In the genomic region with DNA sequence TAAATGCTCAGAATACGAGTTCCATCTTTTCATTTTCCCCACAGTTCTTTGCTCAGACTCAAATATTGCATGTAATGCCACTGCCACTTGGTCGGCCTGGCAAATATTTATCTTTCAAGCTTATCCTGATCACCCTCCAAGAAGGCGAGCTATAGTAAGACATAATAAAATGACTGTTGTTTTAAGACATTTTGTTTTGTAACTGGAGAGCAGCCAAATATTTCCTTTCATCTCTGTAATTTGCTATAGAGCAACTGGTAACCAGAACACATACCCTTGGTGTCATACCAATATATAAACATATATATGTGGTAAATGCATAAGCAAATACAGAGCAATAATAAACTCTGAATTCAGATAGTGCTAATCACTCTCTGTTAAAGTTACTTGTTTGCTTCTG, we compare ENCODE assay signal across 18 cellular contexts. TPM values are rescaled to one million over a fixed set of nuclear protein-coding genes. Genes with fewer than 3 reads are reported as not detected.
DNase-seq lines count a peak whose midpoint lies in the region; ATAC-seq and TF ChIP-seq lines count a peak whose summit lies in the region.
"Had no signal": no experiment of that assay in that cellular context is flagged by ENCODE, and none has a peak within 500 bp of the region (broad histone marks: within the 10 kb centered on the region; RNA-seq: fewer than 3 reads in every experiment).

No MANE protein-coding gene starts in this region.

- no peaks in the 10 kb centered on the region for H3F3A ChIP-seq in SK-N-SH (replicated peaks; ENCODE audit: insufficient read depth)

- no peak overlapping the region for H3K27ac Mint-ChIP-seq in activated CD4-positive, alpha-beta memory T cell treated with anti-CD3 and anti-CD28 coated beads for 36 hours
- H3K27ac Mint-ChIP-seq: HFFc6 had no signal

- H3K9me3 ChIP-seq in Panc1 (ENCODE audit: control insufficient read depth, insufficient read depth, low read depth, low read length) (no peaks in the 10 kb centered on the region), esophagus muscularis mucosa (no peaks in the 10 kb centered on the region), SK-N-SH (no peaks in the 10 kb centered on the region)
- H3K9me3 ChIP-seq: BE2C had no signal

- H3K79me2 ChIP-seq in SK-N-SH (ENCODE audit: insufficient read depth): no peaks in the 10 kb centered on the region

- POLR2A ChIA-PET in Panc1 (lab: Charles Lee) (no interaction called here), SK-N-SH (lab: Yijun Ruan, JAX) (no interaction called here)
- POLR2A ChIA-PET in activated CD4-positive, alpha-beta memory T cell treated with anti-CD3 and anti-CD28 coated beads for 36 hours (lab: Charles Lee): no interaction called here

- H3K4me1 ChIP-seq in Panc1 (ENCODE audit: control insufficient read depth, insufficient read depth, low read length) (no peaks in the 10 kb centered on the region), esophagus muscularis mucosa (peaks cover 0 to 25% (median 10%) of the 10 kb centered on the region in 4 donors), rectal smooth muscle tissue (ENCODE audit: control insufficient read depth, insufficient read depth, low read length) (no peaks in the 10 kb centered on the region), SK-N-SH (ENCODE audit: control insufficient read depth in 1 of 2, insufficient read depth in 2 of 2, low read depth in 1 of 2, low read length in 1 of 2) (no peaks in the 10 kb centered on the region)
- H3K4me1 ChIP-seq: BE2C had no signal

- H3K4me3 Mint-ChIP-seq in activated CD4-positive, alpha-beta memory T cell treated with anti-CD3 and anti-CD28 coated beads for 36 hours: no peak overlapping the region
- H3K4me3 Mint-ChIP-seq: CD4-positive, alpha-beta memory T cell; HFFc6 had no signal

- in situ Hi-C loops in Panc1 (cut with HindIII; ENCODE audit: low pct_unique_long_range_greater_than_20kb, low sequenced_read_pairs): no loop called here

- BruUV-seq in Panc1 (replicated peaks; lab: Mats Ljungman, UMichigan): no TSS peak

- no peaks in the 10 kb centered on the region for H3K36me3 ChIP-seq in Panc1 (ENCODE audit: control insufficient read depth, insufficient read depth, low read length)
- H3K36me3 ChIP-seq in esophagus muscularis mucosa: no peaks in the 10 kb centered on the region
- H3K36me3 ChIP-seq in rectal smooth muscle tissue (ENCODE audit: control insufficient read depth, insufficient read depth, low read length): no peaks in the 10 kb centered on the region
- no peaks in the 10 kb centered on the region for H3K36me3 ChIP-seq in SK-N-SH (replicated peaks in 1 of 2; ENCODE audit: control insufficient read depth in 1 of 2, insufficient read depth in 2 of 2, low read length in 1 of 2)
- H3K36me3 ChIP-seq: BE2C had no signal

- H3K9me3 Mint-ChIP-seq in activated CD4-positive, alpha-beta memory T cell treated with anti-CD3 and anti-CD28 coated beads for 36 hours: no peaks in the 10 kb centered on the region
- H3K9me3 Mint-ChIP-seq: CD4-positive, alpha-beta memory T cell; HFFc6 had no signal

- intact Hi-C loops in Panc1 (cut with micrococcal nuclease; ENCODE audit: unreplicated experiment): no loop called here
- intact Hi-C loops in esophagus muscularis mucosa (cut with DNase I): loop anchor here (5.0 kb wide), 1 partner anchor 343 kb away; no protein-coding TSS in a partner anchor
- intact Hi-C loops in activated CD4-positive, alpha-beta memory T cell treated with anti-CD3 and anti-CD28 coated beads for 36 hours (cut with micrococcal nuclease): no loop called here

- H3K27me3 ChIP-seq in Panc1 (ENCODE audit: control insufficient read depth, insufficient read depth, low read length) (no peaks in the 10 kb centered on the region), esophagus muscularis mucosa (no peaks in the 10 kb centered on the region), rectal smooth muscle tissue (ENCODE audit: control insufficient read depth, insufficient read depth, low read length) (no peaks in the 10 kb centered on the region), SK-N-SH (ENCODE audit: insufficient read depth) (no peaks in the 10 kb centered on the region)
- H3K27me3 ChIP-seq: BE2C had no signal

- TF ChIP-seq POLR2A in esophagus muscularis mucosa (IDR thresholded peaks at IDR 0.05; ENCODE audit: low read depth): no peak

- H3K4me1 Mint-ChIP-seq in activated CD4-positive, alpha-beta memory T cell treated with anti-CD3 and anti-CD28 coated beads for 36 hours (ENCODE audit: low read depth): peaks cover 29% of the 10 kb centered on the region

- H3K4me3 ChIP-seq in Panc1 (ENCODE audit: low read depth in 2 of 2, low read length in 2 of 2) (no peak overlapping the region), esophagus muscularis mucosa (no peak overlapping the region), rectal smooth muscle tissue (ENCODE audit: low read length) (no peak overlapping the region), SK-N-SH (ENCODE audit: low read depth in 2 of 2, low read length in 1 of 2) (no peak overlapping the region)

- no peaks in the 10 kb centered on the region for H4K20me1 ChIP-seq in SK-N-SH (ENCODE audit: insufficient read depth)

- TF ChIP-seq EP300 in esophagus muscularis mucosa (IDR thresholded peaks at IDR 0.05): no peak
- TF ChIP-seq EP300 in SK-N-SH (IDR thresholded peaks at IDR 0.05; ENCODE audit: borderline replicate concordance in 1 of 2, low read depth in 1 of 2, low read length in 1 of 2): no peak

- H2AFZ ChIP-seq in SK-N-SH (ENCODE audit: low read depth): no peak overlapping the region

- no peak for DNase-seq in Panc1 (ENCODE audit: low read depth, low spot score)
- no peak for DNase-seq in esophagus muscularis mucosa (ENCODE audit: extremely low spot score)
- DNase-seq in NCI-H1048 (lab: John Stamatoyannopoulos, UW): no peak
- DNase-seq in SK-N-SH: no peak
- no peak for DNase-seq in activated CD4-positive, alpha-beta memory T cell treated with anti-CD3 and anti-CD28 coated beads for 36 hours
- DNase-seq: BE2C; CD4-positive, alpha-beta memory T cell; GF-D8; HFFc6; NCI-H1436; NCI-H1930; NCI-H2171; RPMI8226; SHP77 treated with DMSO at 0.1 percent for 48 hours had no signal

- no peak overlapping the region for H3K9ac ChIP-seq in rectal smooth muscle tissue (ENCODE audit: low read length)
- no peak overlapping the region for H3K9ac ChIP-seq in SK-N-SH
- H3K9ac ChIP-seq: KMS-11 had no signal

- no peaks in the 10 kb centered on the region for H3K36me3 Mint-ChIP-seq in activated CD4-positive, alpha-beta memory T cell treated with anti-CD3 and anti-CD28 coated beads for 36 hours
- H3K36me3 Mint-ChIP-seq: CD4-positive, alpha-beta memory T cell had no signal

- 40% methylated on average over 3 of the region's 3 CpGs for WGBS in esophagus muscularis mucosa
- WGBS in SK-N-SH (ENCODE audit: low lambda C conversion rate): 57% methylated on average over 3 of the region's 3 CpGs

- CTCF ChIA-PET in Panc1 (lab: Charles Lee): no interaction called here
- CTCF ChIA-PET in SK-N-SH (lab: Yijun Ruan, JAX): interaction anchor here (0.6 kb wide), 1 partner anchor 87 kb away, joined by 4 read pairs; no protein-coding TSS in a partner anchor
- CTCF ChIA-PET in activated CD4-positive, alpha-beta memory T cell treated with anti-CD3 and anti-CD28 coated beads for 36 hours (lab: Charles Lee): interaction anchor here (1.3 kb wide), 1 partner anchor 124 kb away, joined by 4 read pairs; no protein-coding TSS in a partner anchor

- no peaks in the 10 kb centered on the region for H3K27me3 Mint-ChIP-seq in activated CD4-positive, alpha-beta memory T cell treated with anti-CD3 and anti-CD28 coated beads for 36 hours

- no peaks in the 10 kb centered on the region for H3K9me2 ChIP-seq in SK-N-SH

- no peak overlapping the region for H3K4me2 ChIP-seq in SK-N-SH
- H3K4me2 ChIP-seq: KMS-11 had no signal

- no peak for TF ChIP-seq CTCF in C4-2B (conservative IDR thresholded peaks at IDR 0.05)
- TF ChIP-seq CTCF in Panc1 (IDR thresholded peaks at IDR 0.05): no peak
- no peak for TF ChIP-seq CTCF in esophagus muscularis mucosa (IDR thresholded peaks at IDR 0.05)
- TF ChIP-seq CTCF in SK-N-SH (IDR thresholded peaks at IDR 0.05): no peak

- TF ChIP-seq RAD21 in SK-N-SH (IDR thresholded peaks at IDR 0.05; ENCODE audit: low read length): no peak

- ATAC-seq in Panc1: peak; percentile 56
- no peak for ATAC-seq in GM21515 (IDR thresholded peaks at IDR 0.05; ENCODE audit: unreplicated experiment)

- H3K27ac ChIP-seq in C4-2B (peak overlapping the region; percentile 66; the same call in 1 of the 2 replicates), Panc1 (ENCODE audit: low read length) (no peak overlapping the region), esophagus muscularis mucosa (replicated peaks in 1 of 4) (peak overlapping the region in 3 of 4 donors; percentile 51 to 64 (median 57)), rectal smooth muscle tissue (ENCODE audit: low read depth, low read length) (peak overlapping the region; percentile 51), SK-N-SH (ENCODE audit: low read depth in 2 of 2, low read length in 1 of 2) (no peak overlapping the region)
- H3K27ac ChIP-seq: KMS-11 had no signal

TF ChIP-seq in SK-N-SH, 30 proteins besides CTCF, POLR2A, EP300 and RAD21 (continues in another document):
- TF ChIP-seq ELF1 (IDR thresholded peaks at IDR 0.05) (no peak), MEF2A (IDR thresholded peaks at IDR 0.05; ENCODE audit: borderline replicate concordance, low read depth) (no peak)

RNA-seq across cellular contexts. Expression of a gene that starts 7.3 kb away (rescaled TPM):
- 78.7 TPM for total RNA-seq in Panc1 (2021; ENCODE audit: unreplicated experiment)
- 33.7 TPM for polyA plus RNA-seq in Panc1 (2012; ENCODE audit: insufficient read length)
- 100 to 1,000 TPM; 159 to 260 (median 231) TPM for total RNA-seq in esophagus muscularis mucosa
- polyA plus RNA-seq in SK-N-SH (2012; rRNA removed): 30.5 and 55.8 TPM in 2 replicates
- polyA plus RNA-seq in SK-N-SH (2012; cell fraction: cytosol; rRNA removed): 45.9 and 61.3 TPM in 2 replicates
- 86.6 and 146 TPM in 2 replicates for polyA plus RNA-seq in SK-N-SH (2012; cell fraction: nucleus; rRNA removed)
- total RNA-seq in activated CD4-positive, alpha-beta memory T cell treated with anti-CD3 and anti-CD28 coated beads for 36 hours: 10 to 100 TPM; 51.3 to 53.9 TPM

Comparison
In these comparisons a context has a peak if more than half of its experiments do, and no peak if none do; other contexts are left out.
1. H3K27ac ChIP-seq: peak in C4-2B (single experiment), esophagus muscularis mucosa (3 of 4) and rectal smooth muscle tissue (single experiment); none in Panc1 (single experiment) and SK-N-SH (0 of 2).